19 cellular contexts compared by ENCODE assay signal in genomic region chr13:111461445-111462149, GRCh38.
DNase-seq lines count a peak whose midpoint lies in the region; ATAC-seq, FAIRE-seq and TF ChIP-seq lines count a peak whose summit lies in the region.
"Had no signal": no experiment of that assay in that cellular context is flagged by ENCODE, and none has a peak within 500 bp of the region (broad histone marks: within the 10 kb centered on the region; RNA-seq: fewer than 3 reads in every experiment).

No MANE protein-coding gene starts in this region.

- H3K4me3 Mint-ChIP-seq in activated T-helper 17 cell treated with anti-CD3 and anti-CD28 coated beads, Interleukin-2, amount 50 U/mL, for 72 hours = no peak overlapping the region
- H3K4me3 Mint-ChIP-seq: CD4-positive, CD25-positive, alpha-beta regulatory T cell had no signal

- H3K36me3 ChIP-seq in DND-41 (ENCODE audit: insufficient read depth, low read length) (no peaks in the 10 kb centered on the region), H1 (ENCODE audit: control insufficient read depth in 2 of 4, insufficient read depth in 4 of 4, low read length in 3 of 4) (no peaks in the 10 kb centered on the region), neuronal stem cell (replicated peaks in 1 of 2; ENCODE audit: control insufficient read depth in 2 of 2, insufficient read depth in 2 of 2, low read length in 2 of 2) (no peaks in the 10 kb centered on the region)
- H3K36me3 ChIP-seq: MG63 had no signal

- H3K27ac ChIP-seq in A549 = no peak overlapping the region
- no peak overlapping the region for H3K27ac ChIP-seq in DND-41 (ENCODE audit: low read length)
- H3K27ac ChIP-seq in H1 (ENCODE audit: low read depth, low read length) = no peak overlapping the region
- no peak overlapping the region for H3K27ac ChIP-seq in neuronal stem cell (replicated peaks; ENCODE audit: low read length)
- H3K27ac ChIP-seq: GM23248, RWPE1 had no signal

- H3K4me2 ChIP-seq in A549 (no peak overlapping the region), DND-41 (ENCODE audit: insufficient read depth, low read length) (no peak overlapping the region), H1 (ENCODE audit: insufficient read depth in 1 of 2, low read depth in 2 of 2, low read length in 2 of 2) (no peak overlapping the region), neuronal stem cell (ENCODE audit: insufficient read depth, low read length, poor library complexity, severe bottlenecking) (no peak overlapping the region)

- H3K23ac ChIP-seq in H1 (ENCODE audit: insufficient read length) (no peak overlapping the region), neuronal stem cell (ENCODE audit: low read depth, low read length, poor library complexity) (no peak overlapping the region)

- DNase-seq in A549 (ENCODE audit: low read depth in 1 of 2, low spot score in 1 of 2) (no peak), DND-41 (no peak), H1 (ENCODE audit: low read depth in 1 of 2, low spot score in 2 of 2) (peak in 1 of 2 experiments; percentile 35), neuronal stem cell (ENCODE audit: low spot score) (no peak)
- DNase-seq: ACHN; AML-193; CD4-positive, CD25-positive, alpha-beta regulatory T cell; DMS79; GM23248; Karpas-422; MG63; NCI-H187 treated with DMSO at 0.1 percent for 48 hours; NCI-H748 treated with DMSO at 0.1 percent for 48 hours; OCI-M1 had no signal

- no peaks in the 10 kb centered on the region for H3K4me1 ChIP-seq in A549
- H3K4me1 ChIP-seq in DND-41 (ENCODE audit: insufficient read depth, low read length) = no peaks in the 10 kb centered on the region
- H3K4me1 ChIP-seq in H1 (replicated peaks in 1 of 4; ENCODE audit: control insufficient read depth in 3 of 4, insufficient read depth in 4 of 4, low read length in 3 of 4) = peaks cover 0 to 2% (median under 1%) of the 10 kb centered on the region in 4 experiments; a peak in 2 of 7 replicates
- H3K4me1 ChIP-seq in neuronal stem cell (ENCODE audit: control insufficient read depth in 2 of 2, insufficient read depth in 1 of 2, low read depth in 1 of 2, low read length in 2 of 2) = peaks cover 0 to 3% of the 10 kb centered on the region in 2 donors

- H3K4me3 ChIP-seq in A549 (no peak overlapping the region), DND-41 (ENCODE audit: low read depth in 1 of 2, low read length in 2 of 2) (no peak overlapping the region), H1 (ENCODE audit: extremely low read depth in 1 of 4, insufficient read depth in 2 of 4, low read depth in 3 of 4, low read length in 4 of 4) (no peak overlapping the region), neuronal stem cell (ENCODE audit: low read length in 2 of 2) (no peak overlapping the region)
- H3K4me3 ChIP-seq: GM23248, MG63 had no signal

- TF ChIP-seq POLR2A in A549 (IDR thresholded peaks at IDR 0.05; ENCODE audit: low read length) (no peak), H1 (IDR thresholded peaks at IDR 0.05; ENCODE audit: control extremely low read depth in 1 of 2, low read depth in 2 of 2, low read length in 2 of 2) (no peak)

- H4K8ac ChIP-seq in H1 (ENCODE audit: extremely low read depth, insufficient read depth, low read length) (no peak overlapping the region), neuronal stem cell (ENCODE audit: low read depth, low read length) (peak overlapping the region; percentile 19)

- H3K18ac ChIP-seq in H1 (ENCODE audit: extremely low read depth, low read length) (no peak overlapping the region), neuronal stem cell (ENCODE audit: low read length) (peak overlapping the region; percentile 68)

- ATAC-seq in A549 (peak; percentile 14 to 27; a peak in 3 of 6 replicates), DND-41 (ENCODE audit: insufficient read depth, low read depth) (peak; percentile 35; the same call in 1 of the 3 replicates), HG03460 (IDR thresholded peaks at IDR 0.05; ENCODE audit: unreplicated experiment) (no peak), GM21526 (IDR thresholded peaks at IDR 0.05; ENCODE audit: low FRiP score, unreplicated experiment) (no peak), HG03521 (IDR thresholded peaks at IDR 0.05; ENCODE audit: unreplicated experiment) (no peak)
- ATAC-seq in activated T-helper 17 cell treated with anti-CD3 and anti-CD28 coated beads, Interleukin-2, amount 50 U/mL, for 72 hours (replicated peaks) = no peak

- H4K5ac ChIP-seq in H1 (ENCODE audit: insufficient read length, low read depth, low read length) = no peak overlapping the region

- TF ChIP-seq RAD21 in A549 (conservative IDR thresholded peaks at IDR 0.05 in 1 of 2, IDR thresholded peaks at IDR 0.05 in 1 of 2) = no peak
- TF ChIP-seq RAD21 in H1 (IDR thresholded peaks at IDR 0.05 in 1 of 2, conservative IDR thresholded peaks at IDR 0.05 in 1 of 2; ENCODE audit: low read depth in 2 of 2, low read length in 2 of 2) = no peak

- H3K27me3 Mint-ChIP-seq in activated T-helper 17 cell treated with anti-CD3 and anti-CD28 coated beads, Interleukin-2, amount 50 U/mL, for 72 hours = peaks cover 26% of the 10 kb centered on the region

- H3K79me2 ChIP-seq in DND-41 (ENCODE audit: insufficient read depth, low read length) (no peaks in the 10 kb centered on the region), H1 (ENCODE audit: control insufficient read depth in 1 of 2, insufficient read depth in 2 of 2, low read length in 2 of 2) (no peaks in the 10 kb centered on the region)

- H3K36me3 Mint-ChIP-seq in activated T-helper 17 cell treated with anti-CD3 and anti-CD28 coated beads, Interleukin-2, amount 50 U/mL, for 72 hours (ENCODE audit: low read depth) = no peaks in the 10 kb centered on the region
- H3K36me3 Mint-ChIP-seq: CD4-positive, CD25-positive, alpha-beta regulatory T cell had no signal

- H3K14ac ChIP-seq in H1 (ENCODE audit: insufficient read length) = no peak overlapping the region
- no peak overlapping the region for H3K14ac ChIP-seq in neuronal stem cell (ENCODE audit: low read length)

- H3K27me3 ChIP-seq in DND-41 (ENCODE audit: insufficient read depth, low read length, poor library complexity) (peaks cover 27% of the 10 kb centered on the region), H1 (replicated peaks in 1 of 4; ENCODE audit: control insufficient read depth in 3 of 4, extremely low read depth in 1 of 4, insufficient read depth in 3 of 4, low read length in 3 of 4) (no peaks in the 10 kb centered on the region), neuronal stem cell (ENCODE audit: control insufficient read depth in 3 of 3, insufficient read depth in 3 of 3, low read depth in 1 of 3, low read length in 3 of 3) (peaks cover 0 to 27% (median 0%) of the 10 kb centered on the region in 3 experiments)

- TF ChIP-seq EP300 in A549 (IDR thresholded peaks at IDR 0.05) = no peak
- no peak for TF ChIP-seq EP300 in H1 (IDR thresholded peaks at IDR 0.05; ENCODE audit: borderline replicate concordance in 1 of 2, low read depth in 2 of 2, low read length in 2 of 2)

- no peak overlapping the region for H2AFZ ChIP-seq in DND-41 (ENCODE audit: low read depth, low read length)
- H2AFZ ChIP-seq in H1 (ENCODE audit: low read length) = no peak overlapping the region
- no peak overlapping the region for H2AFZ ChIP-seq in neuronal stem cell (ENCODE audit: low read length)
- H2AFZ ChIP-seq: GM23248 had no signal

- POLR2A ChIA-PET in A549 (lab: Yijun Ruan, JAX) = no interaction called here
- POLR2A ChIA-PET in H1 (lab: Charles Lee; ENCODE audit: partially characterized antibody) = no interaction called here

- H2AK5ac ChIP-seq in H1 (ENCODE audit: low read depth, low read length) (no peak overlapping the region), neuronal stem cell (ENCODE audit: low read depth, low read length) (peak overlapping the region; percentile 27)

- H3K23me2 ChIP-seq in H1 (ENCODE audit: low read depth, low read length) = no peaks in the 10 kb centered on the region

- H2BK15ac ChIP-seq in H1 (ENCODE audit: low read length) = no peak overlapping the region
- H2BK15ac ChIP-seq in neuronal stem cell (ENCODE audit: low read length) = no peak overlapping the region

- WGBS in A549 (ENCODE audit: missing lambda C conversion rate) = 55% methylated on average over 9 of the region's 15 CpGs
- WGBS in H1 (ENCODE audit: extremely low coverage in 1 of 2, insufficient coverage in 1 of 2, insufficient read length in 1 of 2, insufficient replicate concordance in 2 of 2, low coverage in 1 of 2, low lambda C conversion rate in 2 of 2, missing lambda C conversion rate in 1 of 2), 2 experiments = 85% methylated on average over 11 of the region's 15 CpGs; no CpG with 5 or more reads in 1 of the 2 experiments
- WGBS in neuronal stem cell (ENCODE audit: extremely low coverage in 2 of 2, insufficient read length in 2 of 2, insufficient replicate concordance in 1 of 2), 2 donors = no CpG with 5 or more reads among the region's 15 CpGs

- no peak overlapping the region for H2BK20ac ChIP-seq in H1 (ENCODE audit: low read length)

- H3K4me1 Mint-ChIP-seq in activated T-helper 17 cell treated with anti-CD3 and anti-CD28 coated beads, Interleukin-2, amount 50 U/mL, for 72 hours = no peaks in the 10 kb centered on the region

- H2BK12ac ChIP-seq in H1 (ENCODE audit: low read depth, low read length) = 0 out of 2 replicates have a peak overlapping the region, but pooled peaks have one; percentile 19
- H2BK12ac ChIP-seq in neuronal stem cell (ENCODE audit: low read length) = peak overlapping the region; percentile 87

- H4K20me1 ChIP-seq in DND-41 (ENCODE audit: insufficient read depth, low read length) = peaks cover 7% of the 10 kb centered on the region
- no peaks in the 10 kb centered on the region for H4K20me1 ChIP-seq in H1 (replicated peaks in 1 of 2; ENCODE audit: control insufficient read depth in 1 of 2, insufficient read depth in 2 of 2, low read length in 2 of 2)

- H2BK120ac ChIP-seq in H1 (replicated peaks; ENCODE audit: low read depth, low read length) (no peak overlapping the region), neuronal stem cell (ENCODE audit: low read depth, low read length) (no peak overlapping the region)

- TF ChIP-seq CTCF in A549 (IDR thresholded peaks at IDR 0.05) = no peak
- TF ChIP-seq CTCF in DND-41 (IDR thresholded peaks at IDR 0.05; ENCODE audit: borderline replicate concordance, extremely low read depth, low read length, poor library complexity, severe bottlenecking) = peak; percentile 8
- TF ChIP-seq CTCF in H1 (IDR thresholded peaks at IDR 0.05; ENCODE audit: control extremely low read depth in 1 of 3, insufficient read depth in 1 of 3, low read depth in 1 of 3, low read length in 3 of 3) = no peak

- no peaks in the 10 kb centered on the region for H3K9me3 ChIP-seq in A549
- H3K9me3 ChIP-seq in DND-41 (ENCODE audit: insufficient read depth, low read length, severe bottlenecking) = no peaks in the 10 kb centered on the region
- peaks cover 0 to 4% of the 10 kb centered on the region in 2 experiments; a peak in 2 of 4 replicates for H3K9me3 ChIP-seq in H1 (ENCODE audit: insufficient read depth in 2 of 2, low read depth in 1 of 2, low read length in 1 of 2)
- H3K9me3 ChIP-seq in neuronal stem cell (replicated peaks in 1 of 2; ENCODE audit: control insufficient read depth in 2 of 2, insufficient read depth in 1 of 2, low read depth in 1 of 2, low read length in 2 of 2) = peaks cover 0 to under 1% of the 10 kb centered on the region in 2 donors

- H3K56ac ChIP-seq in H1 (replicated peaks; ENCODE audit: insufficient read length, low read depth, low read length) = no peak overlapping the region

- H4K91ac ChIP-seq in H1 (replicated peaks; ENCODE audit: insufficient read length, low read length) (peak overlapping the region; percentile 10), neuronal stem cell (ENCODE audit: low read depth, low read length, poor library complexity) (no peak overlapping the region)

- CTCF ChIA-PET in A549 (lab: Yijun Ruan, JAX) (interaction anchor here (1.2 to 2.2 kb wide), 2 partner anchors 13 to 15 kb away, joined by 3 to 8 read pairs; no protein-coding TSS in a partner anchor), H1 (lab: Charles Lee; ENCODE audit: partially characterized antibody) (interaction anchor here (1.0 to 4.5 kb wide), 3 partner anchors 12 to 56 kb away, joined by 4 to 18 read pairs (median 6); no protein-coding TSS in a partner anchor)

- H2BK5ac ChIP-seq in H1 (ENCODE audit: low read depth, low read length) (no peak overlapping the region), neuronal stem cell (ENCODE audit: low read length) (no peak overlapping the region)

- H3K4ac ChIP-seq in H1 (replicated peaks; ENCODE audit: insufficient read length, low read depth, low read length) = no peak overlapping the region
- no peak overlapping the region for H3K4ac ChIP-seq in neuronal stem cell (ENCODE audit: low read length)

- H3K9me3 Mint-ChIP-seq in activated T-helper 17 cell treated with anti-CD3 and anti-CD28 coated beads, Interleukin-2, amount 50 U/mL, for 72 hours = no peaks in the 10 kb centered on the region

- no peak overlapping the region for H3K9ac ChIP-seq in DND-41 (ENCODE audit: low read depth, low read length)
- H3K9ac ChIP-seq in H1 (replicated peaks in 1 of 4; ENCODE audit: extremely low read depth in 1 of 4, low read depth in 3 of 4, low read length in 3 of 4) = no peak overlapping the region
- peak overlapping the region; percentile 33 for H3K9ac ChIP-seq in neuronal stem cell (ENCODE audit: low read depth, low read length, poor library complexity)
- H3K9ac ChIP-seq: GM23248 had no signal

- H3K79me1 ChIP-seq in H1 (ENCODE audit: low read depth, low read length) (no peaks in the 10 kb centered on the region), neuronal stem cell (ENCODE audit: low read depth, low read length) (no peaks in the 10 kb centered on the region)

- FAIRE-seq in A549 (lab: Jason Lieb, UNC) (no peak), H1 (lab: Jason Lieb, UNC) (no peak)

- no peak overlapping the region for H3K27ac Mint-ChIP-seq in activated T-helper 17 cell treated with anti-CD3 and anti-CD28 coated beads, Interleukin-2, amount 50 U/mL, for 72 hours
- H3K27ac Mint-ChIP-seq: CD4-positive, CD25-positive, alpha-beta regulatory T cell had no signal

Comparison
In these comparisons a context has a peak if more than half of its experiments do, and no peak if none do; other contexts are left out.
1. ATAC-seq: peak in A549 (2 of 2) and DND-41 (single experiment); none in HG03460 (single experiment), GM21526 (single experiment), HG03521 (single experiment) and activated T-helper 17 cell treated with anti-CD3 and anti-CD28 coated beads, Interleukin-2, amount 50 U/mL, for 72 hours (single experiment).